In genomic region chr17:4565209-4566141, GRCh38 we compare ENCODE assay signal across 8 cellular contexts. TPM values are rescaled to one million over a fixed set of nuclear protein-coding genes. Genes with fewer than 3 reads are reported as not detected.
DNase-seq lines count a peak whose midpoint lies in the region; ATAC-seq and TF ChIP-seq lines count a peak whose summit lies in the region.

No MANE protein-coding gene starts in this region.

- peak; percentile 31 for DNase-seq in activated CD4-positive, CD25-positive, alpha-beta regulatory T cell treated with anti-CD3 and anti-CD28 coated beads, Interleukin-2, amount 50 U/mL, for 16 hours (ENCODE audit: low read depth, low spot score)
- DNase-seq in activated CD4-positive, CD25-positive, alpha-beta regulatory T cell (lab: John Stamatoyannopoulos, UW), result no peak
- peak; percentile 64 for DNase-seq in NCI-H146 treated with DMSO at 0.1 percent for 48 hours (lab: John Stamatoyannopoulos, UW; ENCODE audit: unreplicated experiment)
- DNase-seq in astrocyte of the spinal cord (ENCODE audit: low read depth, low spot score), result peak; percentile 70
- DNase-seq in hepatocyte (ENCODE audit: low spot score), result peak; percentile 92
- peak; percentile 34 for DNase-seq in retinal pigment epithelial cell (ENCODE audit: low read depth)

- ATAC-seq in GM21529 (IDR thresholded peaks at IDR 0.05; ENCODE audit: unreplicated experiment), result no peak

- H3K9me2 ChIP-seq in SU-DHL-6 (replicated peaks; ENCODE audit: insufficient read depth, low read length) (no peaks in the 10 kb centered on the region), hepatocyte (replicated peaks; ENCODE audit: insufficient read depth) (no peaks in the 10 kb centered on the region)

- H3K9ac ChIP-seq in SU-DHL-6 (ENCODE audit: low read length), result peak overlapping the region; percentile 41; the same call in 1 of the 2 replicates

- no peaks in the 10 kb centered on the region for H3K9me3 ChIP-seq in SU-DHL-6 (ENCODE audit: insufficient read depth, low read length)
- H3K9me3 ChIP-seq in hepatocyte (ENCODE audit: low read depth), result no peaks in the 10 kb centered on the region

- no peaks in the 10 kb centered on the region for H3F3A ChIP-seq in SU-DHL-6 (ENCODE audit: insufficient read depth)

- H4K20me1 ChIP-seq in SU-DHL-6 (ENCODE audit: low read depth, low read length) (no peaks in the 10 kb centered on the region), hepatocyte (ENCODE audit: insufficient read depth, poor library complexity, severe bottlenecking) (no peaks in the 10 kb centered on the region)

- peaks cover 5% of the 10 kb centered on the region for H3K4me1 ChIP-seq in hepatocyte (ENCODE audit: insufficient read depth)

- H3K79me2 ChIP-seq in SU-DHL-6 (ENCODE audit: insufficient read depth, low read length) (no peaks in the 10 kb centered on the region), hepatocyte (no peaks in the 10 kb centered on the region)

- H3K4me3 ChIP-seq in SU-DHL-6 (ENCODE audit: insufficient read depth, low read length, poor library complexity, severe bottlenecking) (no peak overlapping the region), astrocyte of the spinal cord (ENCODE audit: low read depth, low read length) (no peak overlapping the region), hepatocyte (no peak overlapping the region), retinal pigment epithelial cell (ENCODE audit: low read length) (no peak overlapping the region)

- H3K4me2 ChIP-seq in SU-DHL-6 (ENCODE audit: low read depth, low read length, poor library complexity, severe bottlenecking) (peak overlapping the region; percentile 33), hepatocyte (no peak overlapping the region)

- H3K27me3 ChIP-seq in SU-DHL-6 (ENCODE audit: low read length) (no peaks in the 10 kb centered on the region), hepatocyte (no peaks in the 10 kb centered on the region)

- H3K27ac ChIP-seq in SU-DHL-6 (ENCODE audit: low read depth, low read length), result no peak overlapping the region
- H3K27ac ChIP-seq in hepatocyte, result no peak overlapping the region

- TF ChIP-seq CTCF in SU-DHL-6 (IDR thresholded peaks at IDR 0.05; ENCODE audit: insufficient read depth, low read length, poor library complexity, severe bottlenecking) (peak; percentile 94), astrocyte of the spinal cord (IDR thresholded peaks at IDR 0.05; ENCODE audit: low read depth, low read length) (peak; percentile 90), hepatocyte (IDR thresholded peaks at IDR 0.05; ENCODE audit: poor library complexity) (peak; percentile 93), retinal pigment epithelial cell (conservative IDR thresholded peaks at IDR 0.05; ENCODE audit: low read depth, low read length) (peak; percentile 90)

- H3K36me3 ChIP-seq in SU-DHL-6 (ENCODE audit: low read length) (no peaks in the 10 kb centered on the region), hepatocyte (replicated peaks; ENCODE audit: insufficient read depth, low read depth) (no peaks in the 10 kb centered on the region)

- H2AFZ ChIP-seq in SU-DHL-6 (ENCODE audit: low read depth, low read length, severe bottlenecking) (peak overlapping the region; percentile 83), hepatocyte (no peak overlapping the region)

- 36% methylated on average over 16 of the region's 16 CpGs for WGBS in hepatocyte (ENCODE audit: low lambda C conversion rate, missing lambda C conversion rate)

- in situ Hi-C loops in astrocyte of the spinal cord (cut with HindIII; ENCODE audit: low sequenced_read_pairs), result no loop called here

RNA-seq across cellular contexts. Expression of gene GGT6, which starts 5.1 kb away (rescaled TPM):
- total RNA-seq in hepatocyte, result 0.32 TPM in 1 of 2 replicates, not detected in the other
- polyA plus RNA-seq in hepatocyte, result not detected in 2 replicates

RNA-seq across cellular contexts. Expression of gene MYBBP1A, which starts 10.3 kb away (rescaled TPM):
- 17.9 and 23.7 TPM in 2 replicates for total RNA-seq in hepatocyte
- polyA plus RNA-seq in hepatocyte, result 44.1 and 46.5 TPM in 2 replicates

RNA-seq across cellular contexts. Expression of gene SMTNL2, which starts 18.9 kb away (rescaled TPM):
- 41.5 and 56.8 TPM in 2 replicates for total RNA-seq in hepatocyte
- 106 TPM in 2 replicates for polyA plus RNA-seq in hepatocyte

Comparison
In these comparisons a context has a peak if more than half of its experiments do, and no peak if none do; other contexts are left out.
1. DNase-seq: peak in activated CD4-positive, CD25-positive, alpha-beta regulatory T cell treated with anti-CD3 and anti-CD28 coated beads, Interleukin-2, amount 50 U/mL, for 16 hours (single experiment), NCI-H146 treated with DMSO at 0.1 percent for 48 hours (single experiment), astrocyte of the spinal cord (single experiment), hepatocyte (single experiment) and retinal pigment epithelial cell (single experiment); none in activated CD4-positive, CD25-positive, alpha-beta regulatory T cell (0 of 4).
2. Peak in every context shown above with its lines, with median percentiles within 50 percentile points of each other: CTCF ChIP-seq.